In genomic region chr11:63508009-63508408, GRCh38 we compare ENCODE assay signal across 8 cellular contexts. TPM values are rescaled to one million over a fixed set of nuclear protein-coding genes. Genes with fewer than 3 reads are reported as not detected.
DNase-seq lines count a peak whose midpoint lies in the region; ATAC-seq and TF ChIP-seq lines count a peak whose summit lies in the region.

No MANE protein-coding gene starts in this region.

- TF ChIP-seq CTCF in foreskin keratinocyte (conservative IDR thresholded peaks at IDR 0.05), result peak; percentile 38
- TF ChIP-seq CTCF in retinal pigment epithelial cell (conservative IDR thresholded peaks at IDR 0.05; ENCODE audit: low read depth, low read length), result peak; percentile 59

- no peaks in the 10 kb centered on the region for H3K27me3 ChIP-seq in foreskin keratinocyte
- no peaks in the 10 kb centered on the region for H3K27me3 ChIP-seq in MG63

- ATAC-seq in foreskin keratinocyte, result no peak
- ATAC-seq in HG03280 (IDR thresholded peaks at IDR 0.05; ENCODE audit: unreplicated experiment), result no peak
- no peak for ATAC-seq in HG02970 (IDR thresholded peaks at IDR 0.05; ENCODE audit: low FRiP score, unreplicated experiment)

- peak; percentile 34 for DNase-seq in stimulated activated CD4-positive, alpha-beta T cell treated with anti-CD3 and anti-CD28 coated beads, Interleukin-15, amount 100 ng/mL, for 24 hours
- DNase-seq in stimulated activated CD4-positive, alpha-beta T cell treated with anti-CD3 and anti-CD28 coated beads, Interleukin-4, amount 100 ng/mL, for 1 hour, result no peak
- peak; percentile 45 for DNase-seq in RKO (ENCODE audit: low spot score)
- DNase-seq in foreskin keratinocyte, result no peak
- no peak for DNase-seq in retinal pigment epithelial cell (ENCODE audit: low read depth)
- DNase-seq in MG63, result no peak

- no peaks in the 10 kb centered on the region for H3K9me3 ChIP-seq in MG63

- H3K36me3 ChIP-seq in MG63, result no peaks in the 10 kb centered on the region

- H3K4me1 ChIP-seq in foreskin keratinocyte, result no peaks in the 10 kb centered on the region

- H3K4me3 ChIP-seq in retinal pigment epithelial cell (ENCODE audit: low read length), result no peak overlapping the region
- no peak overlapping the region for H3K4me3 ChIP-seq in MG63

- H3K27ac ChIP-seq in foreskin keratinocyte, result no peak overlapping the region

RNA-seq across cellular contexts. Expression of gene LGALS12, which starts 2.1 kb away (rescaled TPM):
- not detected in 2 replicates for total RNA-seq in foreskin keratinocyte
- polyA plus RNA-seq in foreskin keratinocyte, result not detected in 2 replicates
- total RNA-seq in MG63 (2014; rRNA removed; shearing (Covaris generic); ENCODE audit: low replicate concordance), result 1.5 and 2.0 TPM in 2 replicates

RNA-seq across cellular contexts. Expression of gene PLAAT5, which starts 17.0 kb away (rescaled TPM):
- not detected in 2 replicates for total RNA-seq in foreskin keratinocyte
- polyA plus RNA-seq in foreskin keratinocyte, result not detected in 2 replicates
- not detected in 2 replicates for total RNA-seq in MG63 (2014; rRNA removed; shearing (Covaris generic); ENCODE audit: low replicate concordance)

RNA-seq across cellular contexts. Expression of gene PLAAT4, which starts 28.6 kb away (rescaled TPM):
- total RNA-seq in foreskin keratinocyte, result 2.6 and 3.9 TPM in 2 replicates
- 3.8 and 4.0 TPM in 2 replicates for polyA plus RNA-seq in foreskin keratinocyte
- 33.9 and 56.1 TPM in 2 replicates for total RNA-seq in MG63 (2014; rRNA removed; shearing (Covaris generic); ENCODE audit: low replicate concordance)

RNA-seq across cellular contexts. Expression of gene PLAAT2, which starts 55.2 kb away (rescaled TPM):
- 0.20 TPM in 1 of 2 replicates, not detected in the other for total RNA-seq in foreskin keratinocyte
- polyA plus RNA-seq in foreskin keratinocyte, result 0.22 TPM in 1 of 2 replicates, not detected in the other
- total RNA-seq in MG63 (2014; rRNA removed; shearing (Covaris generic); ENCODE audit: low replicate concordance), result not detected in 2 replicates

Comparison
In these comparisons a context has a peak if more than half of its experiments do, and no peak if none do; other contexts are left out.
1. DNase-seq: peak in stimulated activated CD4-positive, alpha-beta T cell treated with anti-CD3 and anti-CD28 coated beads, Interleukin-15, amount 100 ng/mL, for 24 hours (single experiment) and RKO (single experiment); none in stimulated activated CD4-positive, alpha-beta T cell treated with anti-CD3 and anti-CD28 coated beads, Interleukin-4, amount 100 ng/mL, for 1 hour (single experiment), foreskin keratinocyte (0 of 2), retinal pigment epithelial cell (single experiment) and MG63 (single experiment).